Comparison of ENCODE assay signal across 26 cellular contexts in genomic region chr2:178322068-178322467, GRCh38.
"Had no signal": no experiment of that assay in that cellular context is flagged by ENCODE, and none has a peak within 500 bp of the region (broad histone marks: within the 10 kb centered on the region; RNA-seq: fewer than 3 reads in every experiment).

No MANE protein-coding gene starts in this region.

- H3K4me3 Mint-ChIP-seq: dendritic cell treated with granulocyte-macrophage colony-stimulating factor and Interleukin-4, amounts not matched to agents 40 ng/mL and 50 ng/mL, for 4 days; effector memory CD8-positive, alpha-beta T cell; memory B cell; naive thymus-derived CD4-positive, alpha-beta T cell; nephron; stimulated activated effector memory CD8-positive, alpha-beta T cell treated with anti-CD3 and anti-CD28 coated beads, Interleukin-12 subunit alpha, Interleukin-12 subunit beta, amount 100 ng/mL, for 72 hours had no signal

- H3K9me3 ChIP-seq: colonic mucosa, gastrocnemius medialis, lower lobe of right lung, psoas muscle, sigmoid colon, stomach, thyroid gland, vagina had no signal

- H3K27ac Mint-ChIP-seq: dendritic cell treated with granulocyte-macrophage colony-stimulating factor and Interleukin-4, amounts not matched to agents 40 ng/mL and 50 ng/mL, for 4 days; effector memory CD8-positive, alpha-beta T cell; memory B cell; naive thymus-derived CD4-positive, alpha-beta T cell; nephron; stimulated activated effector memory CD8-positive, alpha-beta T cell treated with anti-CD3 and anti-CD28 coated beads, Interleukin-12 subunit alpha, Interleukin-12 subunit beta, amount 100 ng/mL, for 72 hours had no signal

- H3K36me3 Mint-ChIP-seq: memory B cell; naive thymus-derived CD4-positive, alpha-beta T cell; stimulated activated effector memory CD8-positive, alpha-beta T cell treated with anti-CD3 and anti-CD28 coated beads, Interleukin-12 subunit alpha, Interleukin-12 subunit beta, amount 100 ng/mL, for 72 hours had no signal

- H3K27me3 Mint-ChIP-seq: dendritic cell treated with granulocyte-macrophage colony-stimulating factor and Interleukin-4, amounts not matched to agents 40 ng/mL and 50 ng/mL, for 4 days had no signal

- H3K4me3 ChIP-seq: colonic mucosa, gastrocnemius medialis, lower lobe of right lung, psoas muscle, sigmoid colon, stomach, thyroid gland, vagina had no signal

- H3K9me3 Mint-ChIP-seq: dendritic cell treated with granulocyte-macrophage colony-stimulating factor and Interleukin-4, amounts not matched to agents 40 ng/mL and 50 ng/mL, for 4 days; effector memory CD8-positive, alpha-beta T cell; memory B cell; naive thymus-derived CD4-positive, alpha-beta T cell; nephron; stimulated activated effector memory CD8-positive, alpha-beta T cell treated with anti-CD3 and anti-CD28 coated beads, Interleukin-12 subunit alpha, Interleukin-12 subunit beta, amount 100 ng/mL, for 72 hours had no signal

- H3K27me3 ChIP-seq: colonic mucosa, gastrocnemius medialis, sigmoid colon, stomach, thyroid gland, vagina had no signal

- H3K4me1 ChIP-seq: colonic mucosa, lower lobe of right lung, sigmoid colon, stomach, vagina had no signal

- H3K4me1 Mint-ChIP-seq: memory B cell; naive thymus-derived CD4-positive, alpha-beta T cell; stimulated activated effector memory CD8-positive, alpha-beta T cell treated with anti-CD3 and anti-CD28 coated beads, Interleukin-12 subunit alpha, Interleukin-12 subunit beta, amount 100 ng/mL, for 72 hours had no signal

- DNase-seq: colonic mucosa; effector memory CD8-positive, alpha-beta T cell; foreskin fibroblast; gastrocnemius medialis; head of caudate nucleus; left cardiac atrium; left ventricle myocardium superior; lower lobe of right lung; naive thymus-derived CD4-positive, alpha-beta T cell; nucleus accumbens; posterior cingulate gyrus; psoas muscle; right cardiac atrium; sigmoid colon; stimulated activated CD4-positive, alpha-beta T cell treated with anti-CD3 and anti-CD28 coated beads, Interleukin-2, amount 100 ng/mL, for 24 hours; stimulated activated CD4-positive, alpha-beta T cell treated with anti-CD3 and anti-CD28 coated beads, Interleukin-4, amount 100 ng/mL, for 24 hours; stimulated activated naive CD4-positive, alpha-beta T cell treated with Interleukin-2 at 50 U/mL for 16 hours; stomach; thyroid gland; trophoblast cell had no signal

- H3K36me3 ChIP-seq: colonic mucosa, gastrocnemius medialis, lower lobe of right lung, sigmoid colon, stomach, thyroid gland, vagina had no signal

- ATAC-seq: effector memory CD8-positive, alpha-beta T cell; esophagus mucosa; gastrocnemius medialis; left cardiac atrium; left ventricle myocardium superior; lower lobe of right lung; naive thymus-derived CD4-positive, alpha-beta T cell; psoas muscle; right cardiac atrium; stimulated activated effector memory CD8-positive, alpha-beta T cell treated with anti-CD3 and anti-CD28 coated beads, Interleukin-12 subunit alpha, Interleukin-12 subunit beta, amount 100 ng/mL, for 72 hours had no signal
